Comparison of ENCODE assay signal across 35 cellular contexts in the genomic region with DNA sequence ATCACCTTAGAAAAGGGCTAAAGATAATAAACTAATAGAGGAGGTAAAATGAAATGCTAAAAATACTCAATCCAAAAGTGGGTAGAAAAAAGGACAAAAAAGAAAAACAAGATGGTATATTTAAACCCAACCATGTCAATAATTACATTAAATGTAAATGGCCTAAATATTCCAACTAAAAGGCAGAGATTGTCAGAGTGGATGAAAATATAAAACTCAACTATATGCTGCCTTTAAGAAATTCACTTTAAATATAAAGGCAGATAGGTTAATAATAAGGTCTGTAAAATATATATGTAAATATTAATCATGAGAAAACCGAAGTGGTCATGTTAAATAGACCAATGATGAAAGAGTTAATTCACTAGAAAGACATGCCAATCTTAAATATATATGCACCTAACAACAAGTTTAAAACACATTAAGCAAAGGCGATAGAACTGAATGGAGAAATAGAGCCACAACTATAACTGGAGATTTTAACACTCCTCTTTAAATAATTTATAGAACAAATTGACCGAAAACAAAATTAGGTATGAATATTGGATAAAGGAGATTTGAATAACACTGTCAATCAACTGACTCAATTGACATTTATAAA.
DNase-seq lines count a peak whose midpoint lies in the region; ATAC-seq, FAIRE-seq and TF ChIP-seq lines count a peak whose summit lies in the region.
"Had no signal": no experiment of that assay in that cellular context is flagged by ENCODE, and none has a peak within 500 bp of the region (broad histone marks: within the 10 kb centered on the region; RNA-seq: fewer than 3 reads in every experiment).

No MANE protein-coding gene starts in this region.

- TF ChIP-seq POLR2A in HCT116 (IDR thresholded peaks at IDR 0.05; ENCODE audit: borderline replicate concordance, extremely low read depth, insufficient read depth, insufficient read length) (no peak), K562 (conservative IDR thresholded peaks at IDR 0.05) (no peak), H1 (IDR thresholded peaks at IDR 0.05; ENCODE audit: control extremely low read depth in 1 of 2, low read depth in 2 of 2, low read length in 2 of 2) (no peak)

- no peak for ATAC-seq in HCT116
- ATAC-seq in K562: no peak
- no peak for ATAC-seq in HG02840 (IDR thresholded peaks at IDR 0.05; ENCODE audit: low FRiP score, unreplicated experiment)
- ATAC-seq: A549; CD8-positive, alpha-beta T cell had no signal

- no peak overlapping the region for H3K27ac Mint-ChIP-seq in CD14-positive monocyte
- H3K27ac Mint-ChIP-seq in MCF 10A (ENCODE audit: low read depth, unreplicated experiment): no peak overlapping the region
- H3K27ac Mint-ChIP-seq: B cell; CD4-positive, alpha-beta memory T cell; CD4-positive, alpha-beta T cell; CD4-positive, CD25-positive, alpha-beta regulatory T cell; CD8-positive, alpha-beta memory T cell; CD8-positive, alpha-beta T cell had no signal

- H4K20me1 ChIP-seq in HCT116 (ENCODE audit: insufficient read depth) (no peaks in the 10 kb centered on the region), K562 (replicated peaks; ENCODE audit: control insufficient read depth, insufficient read depth, low read length) (no peaks in the 10 kb centered on the region), H1 (replicated peaks in 1 of 2; ENCODE audit: control insufficient read depth in 1 of 2, insufficient read depth in 2 of 2, low read length in 2 of 2) (no peaks in the 10 kb centered on the region)
- H4K20me1 ChIP-seq: BLaER1; BLaER1 treated with 17β-estradiol and CSF1 and Interleukin-3, amounts not matched to agents 10 nM and 100 nM had no signal

- H3K36me3 Mint-ChIP-seq in CD14-positive monocyte: no peaks in the 10 kb centered on the region
- no peaks in the 10 kb centered on the region for H3K36me3 Mint-ChIP-seq in MCF 10A (ENCODE audit: insufficient read depth, unreplicated experiment)
- H3K36me3 Mint-ChIP-seq: CD4-positive, alpha-beta memory T cell; CD4-positive, CD25-positive, alpha-beta regulatory T cell; CD8-positive, alpha-beta T cell had no signal

- H4K8ac ChIP-seq in H1 (ENCODE audit: extremely low read depth, insufficient read depth, low read length): no peak overlapping the region

- H3K27me3 ChIP-seq in HCT116 (ENCODE audit: insufficient read depth, low read length) (peaks cover 5% of the 10 kb centered on the region; the same call in 1 of the 2 replicates), K562 (ENCODE audit: control insufficient read depth in 2 of 2, insufficient read depth in 2 of 2, low read length in 2 of 2) (no peaks in the 10 kb centered on the region), H1 (replicated peaks in 1 of 4; ENCODE audit: control insufficient read depth in 3 of 4, extremely low read depth in 1 of 4, insufficient read depth in 3 of 4, low read length in 3 of 4) (no peaks in the 10 kb centered on the region)
- H3K27me3 ChIP-seq: BE2C; BLaER1; BLaER1 treated with 17β-estradiol and CSF1 and Interleukin-3, amounts not matched to agents 10 nM and 100 nM had no signal

- H3K4me2 ChIP-seq in HCT116 (ENCODE audit: low read length) (no peak overlapping the region), K562 (ENCODE audit: insufficient read depth, low read length) (no peak overlapping the region), H1 (ENCODE audit: insufficient read depth in 1 of 2, low read depth in 2 of 2, low read length in 2 of 2) (no peak overlapping the region)
- H3K4me2 ChIP-seq: A549; BLaER1; BLaER1 treated with 17β-estradiol and CSF1 and Interleukin-3, amounts not matched to agents 10 nM and 100 nM had no signal

- H3K4me1 Mint-ChIP-seq in CD14-positive monocyte (no peaks in the 10 kb centered on the region), MCF 10A (ENCODE audit: insufficient read depth, unreplicated experiment) (no peaks in the 10 kb centered on the region)
- H3K4me1 Mint-ChIP-seq: B cell; CD4-positive, CD25-positive, alpha-beta regulatory T cell; CD8-positive, alpha-beta memory T cell had no signal

- H3K27me3 Mint-ChIP-seq in CD14-positive monocyte (ENCODE audit: low read depth in 3 of 3): peaks cover 0 to 2% (median 0%) of the 10 kb centered on the region in 3 donors
- H3K27me3 Mint-ChIP-seq in MCF 10A (ENCODE audit: insufficient read depth, unreplicated experiment): peaks cover 25% of the 10 kb centered on the region
- H3K27me3 Mint-ChIP-seq: CD4-positive, alpha-beta T cell; CD4-positive, CD25-positive, alpha-beta regulatory T cell; CD8-positive, alpha-beta memory T cell had no signal

- no peak overlapping the region for H3K14ac ChIP-seq in H1 (ENCODE audit: insufficient read length)

- POLR2A ChIA-PET in HCT116 (lab: Charles Lee) (no interaction called here), HEK293 (lab: Yijun Ruan, JAX) (no interaction called here), K562 (lab: Yijun Ruan, JAX) (no interaction called here), H1 (lab: Charles Lee; ENCODE audit: partially characterized antibody) (no interaction called here), MCF 10A (lab: Yijun Ruan, JAX) (interaction anchor here (0.7 kb wide), 1 partner anchor 8 kb away, joined by 3 read pairs; no protein-coding TSS in a partner anchor)

- no peak overlapping the region for H3K4me3 ChIP-seq in HCT116 (replicated peaks in 1 of 2; ENCODE audit: low read depth in 1 of 2, low read length in 2 of 2)
- H3K4me3 ChIP-seq in HEK293 (ENCODE audit: low read depth, low read length): no peak overlapping the region
- H3K4me3 ChIP-seq in K562: no peak overlapping the region
- H3K4me3 ChIP-seq in H1 (ENCODE audit: extremely low read depth in 1 of 4, insufficient read depth in 2 of 4, low read depth in 3 of 4, low read length in 4 of 4): no peak overlapping the region
- H3K4me3 ChIP-seq: A549; BLaER1; BLaER1 treated with 17β-estradiol and CSF1 and Interleukin-3, amounts not matched to agents 10 nM and 100 nM had no signal

- H3K4me1 ChIP-seq in HCT116 (ENCODE audit: control insufficient read depth in 1 of 2, insufficient read depth in 2 of 2, low read length in 2 of 2) (no peaks in the 10 kb centered on the region), HEK293 (ENCODE audit: control insufficient read depth, insufficient read depth, low read length) (no peaks in the 10 kb centered on the region), K562 (replicated peaks in 1 of 2; ENCODE audit: control insufficient read depth in 2 of 2, insufficient read depth in 2 of 2, low read length in 2 of 2) (no peaks in the 10 kb centered on the region), H1 (replicated peaks in 1 of 4; ENCODE audit: control insufficient read depth in 3 of 4, insufficient read depth in 4 of 4, low read length in 3 of 4) (no peaks in the 10 kb centered on the region)
- H3K4me1 ChIP-seq: A549; BE2C; BLaER1; BLaER1 treated with 17β-estradiol and CSF1 and Interleukin-3, amounts not matched to agents 10 nM and 100 nM; Caco-2 had no signal

- TF ChIP-seq CTCF in HCT116 (IDR thresholded peaks at IDR 0.05 in 2 of 3, conservative IDR thresholded peaks at IDR 0.05 in 1 of 3; ENCODE audit: borderline replicate concordance in 1 of 3, insufficient read depth in 1 of 3, low read depth in 2 of 3, low read length in 2 of 3): no peak
- TF ChIP-seq CTCF in HEK293 (tag by site-specific recombination; IDR thresholded peaks at IDR 0.05): no peak
- no peak for TF ChIP-seq CTCF in K562 (IDR thresholded peaks at IDR 0.05 in 2 of 3, conservative IDR thresholded peaks at IDR 0.05 in 1 of 3; ENCODE audit: insufficient read depth in 2 of 3, low read depth in 1 of 3, low read length in 3 of 3)
- TF ChIP-seq CTCF in H1 (IDR thresholded peaks at IDR 0.05; ENCODE audit: control extremely low read depth in 1 of 3, insufficient read depth in 1 of 3, low read depth in 1 of 3, low read length in 3 of 3): no peak
- no peak for TF ChIP-seq CTCF in CD14-positive monocyte (IDR thresholded peaks at IDR 0.05)
- no peak for TF ChIP-seq CTCF in MCF 10A (IDR thresholded peaks at IDR 0.05; ENCODE audit: unreplicated experiment)

- no peak overlapping the region for H3K56ac ChIP-seq in H1 (replicated peaks; ENCODE audit: insufficient read length, low read depth, low read length)

- H2AFZ ChIP-seq in HCT116 (ENCODE audit: low read depth, low read length, poor library complexity, severe bottlenecking): no peak overlapping the region
- no peak overlapping the region for H2AFZ ChIP-seq in K562 (ENCODE audit: low read depth, low read length)
- no peak overlapping the region for H2AFZ ChIP-seq in H1 (ENCODE audit: low read length)

- H2BK5ac ChIP-seq in H1 (ENCODE audit: low read depth, low read length): no peak overlapping the region

- no peak overlapping the region for H2BK120ac ChIP-seq in H1 (replicated peaks; ENCODE audit: low read depth, low read length)

- H3K27ac ChIP-seq in HCT116 (ENCODE audit: low read depth, low read length): no peak overlapping the region
- no peak overlapping the region for H3K27ac ChIP-seq in HEK293 (ENCODE audit: extremely low read depth, low read depth, low read length)
- H3K27ac ChIP-seq in K562 (ENCODE audit: extremely low read depth, low read depth, low read length): no peak overlapping the region
- no peak overlapping the region for H3K27ac ChIP-seq in H1 (ENCODE audit: low read depth, low read length)
- H3K27ac ChIP-seq: 22Rv1; A549; BLaER1; BLaER1 treated with 17β-estradiol and CSF1 and Interleukin-3, amounts not matched to agents 10 nM and 100 nM; C4-2B had no signal

- no peak overlapping the region for H3K23ac ChIP-seq in H1 (ENCODE audit: insufficient read length)

- no TSS peak for BruUV-seq in HCT116 (replicated peaks; lab: Mats Ljungman, UMichigan)
- BruUV-seq in K562 (replicated peaks; lab: Mats Ljungman, UMichigan): no TSS peak
- BruUV-seq in MCF 10A (replicated peaks; lab: Mats Ljungman, UMichigan): no TSS peak

- no peak overlapping the region for H2BK12ac ChIP-seq in H1 (ENCODE audit: low read depth, low read length)

- H4K5ac ChIP-seq in H1 (ENCODE audit: insufficient read length, low read depth, low read length): no peak overlapping the region

- no peak overlapping the region for H3K18ac ChIP-seq in H1 (ENCODE audit: extremely low read depth, low read length)

- H3K23me2 ChIP-seq in H1 (ENCODE audit: low read depth, low read length): no peaks in the 10 kb centered on the region; the same call in 1 of the 2 replicates

- no peaks in the 10 kb centered on the region for H3K9me2 ChIP-seq in HCT116 (ENCODE audit: insufficient read depth)

- no peaks in the 10 kb centered on the region for H3K36me3 ChIP-seq in HCT116 (ENCODE audit: control insufficient read depth in 1 of 2, insufficient read depth in 2 of 2, low read length in 2 of 2)
- H3K36me3 ChIP-seq in HEK293 (ENCODE audit: control insufficient read depth in 2 of 2, insufficient read depth in 1 of 2, low read length in 2 of 2): no peaks in the 10 kb centered on the region
- no peaks in the 10 kb centered on the region for H3K36me3 ChIP-seq in K562 (ENCODE audit: control insufficient read depth, insufficient read depth, low read length)
- no peaks in the 10 kb centered on the region for H3K36me3 ChIP-seq in H1 (ENCODE audit: control insufficient read depth in 2 of 4, insufficient read depth in 4 of 4, low read length in 3 of 4)
- H3K36me3 ChIP-seq: BE2C; BLaER1; BLaER1 treated with 17β-estradiol and CSF1 and Interleukin-3, amounts not matched to agents 10 nM and 100 nM had no signal

- H3K9me3 Mint-ChIP-seq in CD14-positive monocyte (peaks cover 7 to 15% (median 8%) of the 10 kb centered on the region in 7 donors), MCF 10A (ENCODE audit: unreplicated experiment) (no peaks in the 10 kb centered on the region)
- H3K9me3 Mint-ChIP-seq: CD4-positive, alpha-beta T cell had no signal

- H3K79me2 ChIP-seq in HCT116 (ENCODE audit: insufficient read depth, low read length): no peaks in the 10 kb centered on the region
- no peaks in the 10 kb centered on the region for H3K79me2 ChIP-seq in K562 (ENCODE audit: control insufficient read depth, insufficient read depth, low read length)
- H3K79me2 ChIP-seq in H1 (ENCODE audit: control insufficient read depth in 1 of 2, insufficient read depth in 2 of 2, low read length in 2 of 2): no peaks in the 10 kb centered on the region

- in situ Hi-C loops in K562 (cut with MboI): no loop called here

- H3K4ac ChIP-seq in H1 (replicated peaks; ENCODE audit: insufficient read length, low read depth, low read length): no peak overlapping the region

- 0% methylated on average over 3 of the region's 3 CpGs for WGBS in K562 (ENCODE audit: insufficient coverage, low coverage, missing lambda C conversion rate)
- 58% methylated on average over 3 of the region's 3 CpGs; no CpG with 5 or more reads in 1 of the 2 experiments for WGBS in H1 (ENCODE audit: extremely low coverage in 1 of 2, insufficient coverage in 1 of 2, insufficient read length in 1 of 2, insufficient replicate concordance in 2 of 2, low coverage in 1 of 2, low lambda C conversion rate in 2 of 2, missing lambda C conversion rate in 1 of 2), 2 experiments

- H4K91ac ChIP-seq in H1 (replicated peaks; ENCODE audit: insufficient read length, low read length): no peak overlapping the region

- TF ChIP-seq EP300 in K562 (IDR thresholded peaks at IDR 0.05; ENCODE audit: low read length): no peak
- TF ChIP-seq EP300 in H1 (IDR thresholded peaks at IDR 0.05; ENCODE audit: borderline replicate concordance in 1 of 2, low read depth in 2 of 2, low read length in 2 of 2): no peak

- H3K9ac ChIP-seq in HCT116 (ENCODE audit: low read length): no peak overlapping the region
- no peak overlapping the region for H3K9ac ChIP-seq in K562 (ENCODE audit: insufficient read depth in 1 of 2, low read depth in 2 of 2, low read length in 2 of 2)
- no peak overlapping the region for H3K9ac ChIP-seq in H1 (replicated peaks in 1 of 4; ENCODE audit: extremely low read depth in 1 of 4, low read depth in 3 of 4, low read length in 3 of 4)
- H3K9ac ChIP-seq: BLaER1; BLaER1 treated with 17β-estradiol and CSF1 and Interleukin-3, amounts not matched to agents 10 nM and 100 nM had no signal

- RAD21 ChIA-PET in HCT116 (lab: Charles Lee; ENCODE audit: low non-redundant PET in 1 of 2, low total read pairs in 2 of 2, uncharacterized antibody in 2 of 2, unreplicated experiment in 2 of 2): no interaction called here

- no peak overlapping the region for H2BK15ac ChIP-seq in H1 (ENCODE audit: low read length)

- H3K4me3 Mint-ChIP-seq in CD14-positive monocyte (no peak overlapping the region), MCF 10A (ENCODE audit: unreplicated experiment) (no peak overlapping the region)
- H3K4me3 Mint-ChIP-seq: B cell; CD4-positive, alpha-beta memory T cell; CD4-positive, alpha-beta T cell; CD4-positive, CD25-positive, alpha-beta regulatory T cell; CD8-positive, alpha-beta memory T cell; CD8-positive, alpha-beta T cell had no signal

- no peaks in the 10 kb centered on the region for H3K79me1 ChIP-seq in H1 (ENCODE audit: low read depth, low read length)

- no peak for FAIRE-seq in K562 (lab: Jason Lieb, UNC)
- no peak for FAIRE-seq in H1 (lab: Jason Lieb, UNC)
- FAIRE-seq: A549, D721Med had no signal

- CTCF ChIA-PET in HCT116 (lab: Charles Lee): no interaction called here
- CTCF ChIA-PET in HEK293 (lab: Yijun Ruan, JAX): no interaction called here
- CTCF ChIA-PET in K562 (lab: Yijun Ruan, JAX; ENCODE audit: low intra/inter-chr PET ratio): no interaction called here
- CTCF ChIA-PET in H1 (lab: Charles Lee; ENCODE audit: partially characterized antibody): interaction anchor here (2.0 kb wide), 1 partner anchor 18 kb away, joined by 6 read pairs; no protein-coding TSS in a partner anchor
- CTCF ChIA-PET in MCF 10A (lab: Yijun Ruan, JAX): no interaction called here

- H3K9me1 ChIP-seq in K562 (ENCODE audit: control insufficient read depth, insufficient read depth, low read length): no peaks in the 10 kb centered on the region

- H2BK20ac ChIP-seq in H1 (ENCODE audit: low read length): no peak overlapping the region

- TF ChIP-seq RAD21 in HCT116 (IDR thresholded peaks at IDR 0.05; ENCODE audit: low read depth) (no peak), K562 (CRISPR knock-in tag; conservative IDR thresholded peaks at IDR 0.05 in 1 of 2, IDR thresholded peaks at IDR 0.05 in 1 of 2) (no peak), H1 (IDR thresholded peaks at IDR 0.05 in 1 of 2, conservative IDR thresholded peaks at IDR 0.05 in 1 of 2; ENCODE audit: low read depth in 2 of 2, low read length in 2 of 2) (no peak)

- no peak overlapping the region for H2AK5ac ChIP-seq in H1 (ENCODE audit: low read depth, low read length)

- H3K9me3 ChIP-seq in HCT116 (ENCODE audit: control insufficient read depth in 1 of 2, insufficient read depth in 1 of 2, low read depth in 1 of 2, low read length in 2 of 2) (peaks cover 5 to 8% of the 10 kb centered on the region in 2 experiments; a peak in 1 of 4 replicates), HEK293 (ENCODE audit: control insufficient read depth, insufficient read depth, low read depth, low read length) (no peaks in the 10 kb centered on the region), K562 (replicated peaks; ENCODE audit: control insufficient read depth, insufficient read depth, low read depth, low read length) (no peaks in the 10 kb centered on the region), H1 (ENCODE audit: insufficient read depth in 2 of 2, low read depth in 1 of 2, low read length in 1 of 2) (peaks cover 0 to 10% of the 10 kb centered on the region in 2 experiments; a peak in 1 of 4 replicates)

- DNase-seq in HCT116 (ENCODE audit: low read depth, low spot score) (no peak), K562 (ENCODE audit: extremely low read depth in 1 of 4, low spot score in 3 of 4) (no peak), H1 (ENCODE audit: low read depth in 1 of 2, low spot score in 2 of 2) (no peak), CD14-positive monocyte (ENCODE audit: low spot score) (no peak), MCF 10A (ENCODE audit: unreplicated experiment) (no peak), HuH-7.5 (ENCODE audit: low spot score) (no peak)
- DNase-seq: 8988T; ACHN; AML-193; BE2C; C1 segment of cervical spinal cord; Caco-2; Calu3; CD4-positive, alpha-beta memory T cell; CD4-positive, alpha-beta T cell; CD4-positive, CD25-positive, alpha-beta regulatory T cell; CD8-positive, alpha-beta memory T cell; CD8-positive, alpha-beta T cell; COR-L47; DMS 273 treated with DMSO at 0.1 percent for 48 hours; DMS153; DMS53; DMS79; DMS79 treated with DMSO at 0.1 percent for 48 hours; DND-41; EL had no signal

- intact Hi-C loops in HCT116 (cut with micrococcal nuclease) (no loop called here), K562 (cut with micrococcal nuclease) (no loop called here), CD14-positive monocyte (cut with micrococcal nuclease) (no loop called here), MCF 10A (cut with micrococcal nuclease) (no loop called here)
